In genomic region chr5:176447982-176448608, GRCh38 we compare ENCODE assay signal across 8 cellular contexts. TPM values are rescaled to one million over a fixed set of nuclear protein-coding genes. Genes with fewer than 3 reads are reported as not detected.
DNase-seq lines count a peak whose midpoint lies in the region; ATAC-seq and TF ChIP-seq lines count a peak whose summit lies in the region.

TSS of gene FAF2 (plus strand) at chr5:176448385. CDS start at chr5:176448408, 23 bp downstream.

- no peaks in the 10 kb centered on the region for H4K20me1 ChIP-seq in fibroblast of lung (ENCODE audit: control insufficient read depth, extremely low read depth, insufficient read depth, low read length)

- H3K9me3 ChIP-seq in fibroblast of lung (ENCODE audit: control insufficient read depth, insufficient read depth, low read depth, low read length), result no peaks in the 10 kb centered on the region
- no peaks in the 10 kb centered on the region for H3K9me3 ChIP-seq in naive thymus-derived CD4-positive, alpha-beta T cell (ENCODE audit: control insufficient read depth in 2 of 3, low read length in 3 of 3)

- H3K27ac ChIP-seq in RWPE1, result peak within 1 kb of the TSS; percentile 97
- H3K27ac ChIP-seq in fibroblast of lung (ENCODE audit: insufficient read depth, low read length), result peak within 1 kb of the TSS; percentile 99
- H3K27ac ChIP-seq in naive thymus-derived CD4-positive, alpha-beta T cell (ENCODE audit: low read depth, low read length), result peak within 1 kb of the TSS; percentile 94

- H3K27me3 Mint-ChIP-seq in activated T-helper 17 cell treated with anti-CD3 and anti-CD28 coated beads, Interleukin-2, amount 50 U/mL, for 72 hours, result no peaks in the 10 kb centered on the region
- H3K27me3 Mint-ChIP-seq in naive thymus-derived CD4-positive, alpha-beta T cell, result peaks cover 0 to 8% (median 0%) of the 10 kb centered on the region in 5 donors
- no peaks in the 10 kb centered on the region for H3K27me3 Mint-ChIP-seq in stimulated activated naive B cell treated with anti-CD40 and anti-IgM and Interleukin-4, amounts not matched to agents 10 μg/mL and 1 μg/mL and 100 μg/mL, for 72 hours

- peak within 1 kb of the TSS; percentile 88 for H2AFZ ChIP-seq in fibroblast of lung (ENCODE audit: low read length)

- intact Hi-C loops in naive thymus-derived CD4-positive, alpha-beta T cell (cut with micrococcal nuclease), result loop anchor here (1.0 to 10.0 kb wide), 11 partner anchors 11 to 923 kb away; partner anchors contain the start of genes CLTB (in 2 of the 2), KIAA1191 (in 2 of the 2), RNF44 (in 2 of the 2) and ARL10 (in 1 of the 2)

- peak within 1 kb of the TSS; percentile 92 for H3K27ac Mint-ChIP-seq in activated T-helper 17 cell treated with anti-CD3 and anti-CD28 coated beads, Interleukin-2, amount 50 U/mL, for 72 hours
- H3K27ac Mint-ChIP-seq in naive thymus-derived CD4-positive, alpha-beta T cell, result peak within 1 kb of the TSS; percentile 81 to 99 (median 98)
- peak within 1 kb of the TSS; percentile 100 for H3K27ac Mint-ChIP-seq in stimulated activated naive B cell treated with anti-CD40 and anti-IgM and Interleukin-4, amounts not matched to agents 10 μg/mL and 1 μg/mL and 100 μg/mL, for 72 hours

- peak within 1 kb of the TSS; percentile 99 for H3K9ac ChIP-seq in fibroblast of lung (ENCODE audit: insufficient read depth, low read length)

- H3K4me3 Mint-ChIP-seq in activated T-helper 17 cell treated with anti-CD3 and anti-CD28 coated beads, Interleukin-2, amount 50 U/mL, for 72 hours, result peak within 1 kb of the TSS; percentile 89
- peak within 1 kb of the TSS; percentile 92 to 99 (median 98) for H3K4me3 Mint-ChIP-seq in naive thymus-derived CD4-positive, alpha-beta T cell
- H3K4me3 Mint-ChIP-seq in stimulated activated naive B cell treated with anti-CD40 and anti-IgM and Interleukin-4, amounts not matched to agents 10 μg/mL and 1 μg/mL and 100 μg/mL, for 72 hours, result peak within 1 kb of the TSS; percentile 88 to 96

- TF ChIP-seq CTCF in LNCaP clone FGC (IDR thresholded peaks at IDR 0.05; ENCODE audit: control insufficient read depth, extremely low read depth, insufficient read depth) (peak; percentile 93), RWPE1 (conservative IDR thresholded peaks at IDR 0.05; ENCODE audit: low read depth) (peak; percentile 100), fibroblast of lung (conservative IDR thresholded peaks at IDR 0.05 in 1 of 2, IDR thresholded peaks at IDR 0.05 in 1 of 2; ENCODE audit: low read depth in 1 of 2, low read length in 2 of 2) (peak; percentile 71 to 82)

- H3K4me2 ChIP-seq in fibroblast of lung (ENCODE audit: extremely low read depth, insufficient read depth, low read length), result peak within 1 kb of the TSS; percentile 100

- H3K79me2 ChIP-seq in fibroblast of lung (ENCODE audit: control insufficient read depth, insufficient read depth, low read length), result peaks cover 47% of the 10 kb centered on the region

- peaks cover 33% of the 10 kb centered on the region for H3K36me3 Mint-ChIP-seq in activated T-helper 17 cell treated with anti-CD3 and anti-CD28 coated beads, Interleukin-2, amount 50 U/mL, for 72 hours (ENCODE audit: low read depth)
- peaks cover 0 to 8% (median 6%) of the 10 kb centered on the region in 5 donors for H3K36me3 Mint-ChIP-seq in naive thymus-derived CD4-positive, alpha-beta T cell
- H3K36me3 Mint-ChIP-seq in stimulated activated naive B cell treated with anti-CD40 and anti-IgM and Interleukin-4, amounts not matched to agents 10 μg/mL and 1 μg/mL and 100 μg/mL, for 72 hours, result peaks cover 8 to 17% of the 10 kb centered on the region in 2 donors

- peaks cover 3% of the 10 kb centered on the region for H3K4me1 ChIP-seq in fibroblast of lung (ENCODE audit: control insufficient read depth, extremely low read depth, insufficient read depth, low read length)
- H3K4me1 ChIP-seq in naive thymus-derived CD4-positive, alpha-beta T cell (ENCODE audit: control insufficient read depth in 2 of 2, insufficient read depth in 2 of 2, low read length in 2 of 2), result peaks cover 22 to 23% of the 10 kb centered on the region in 2 donors

- H3K27me3 ChIP-seq in fibroblast of lung (ENCODE audit: control insufficient read depth, insufficient read depth, low read length), result no peaks in the 10 kb centered on the region
- H3K27me3 ChIP-seq in naive thymus-derived CD4-positive, alpha-beta T cell (ENCODE audit: control insufficient read depth in 2 of 2, insufficient read depth in 2 of 2, low read length in 2 of 2), result no peaks in the 10 kb centered on the region

- CTCF ChIA-PET in RWPE1 (lab: Yijun Ruan, JAX), result interaction anchor here (0.6 to 2.8 kb wide), 25 partner anchors 9 to 942 kb away, joined by 3 to 31 read pairs (median 4); partner anchors contain the start of gene CLTB
- CTCF ChIA-PET in naive thymus-derived CD4-positive, alpha-beta T cell (lab: Charles Lee), result interaction anchor here (0.7 to 3.3 kb wide), 11 partner anchors 18 to 148 kb away, joined by 3 to 19 read pairs (median 4); partner anchors contain the start of genes CLTB and RNF44

- no peaks in the 10 kb centered on the region for H3K36me3 ChIP-seq in fibroblast of lung (ENCODE audit: control insufficient read depth, insufficient read depth, low read length)
- H3K36me3 ChIP-seq in naive thymus-derived CD4-positive, alpha-beta T cell (ENCODE audit: control insufficient read depth in 2 of 3, insufficient read depth in 3 of 3, low read length in 3 of 3), result peaks cover 0 to 6% (median 0%) of the 10 kb centered on the region in 3 experiments

- peaks cover 9% of the 10 kb centered on the region for H3K4me1 Mint-ChIP-seq in activated T-helper 17 cell treated with anti-CD3 and anti-CD28 coated beads, Interleukin-2, amount 50 U/mL, for 72 hours
- peaks cover 25 to 49% (median 40%) of the 10 kb centered on the region in 7 donors for H3K4me1 Mint-ChIP-seq in naive thymus-derived CD4-positive, alpha-beta T cell
- H3K4me1 Mint-ChIP-seq in stimulated activated naive B cell treated with anti-CD40 and anti-IgM and Interleukin-4, amounts not matched to agents 10 μg/mL and 1 μg/mL and 100 μg/mL, for 72 hours, result peaks cover 15 to 43% of the 10 kb centered on the region in 2 donors

- peak; percentile 96 for ATAC-seq in activated T-helper 17 cell treated with anti-CD3 and anti-CD28 coated beads, Interleukin-2, amount 50 U/mL, for 72 hours (replicated peaks)
- peak; percentile 97 for ATAC-seq in naive thymus-derived CD4-positive, alpha-beta T cell
- ATAC-seq in stimulated activated naive B cell treated with anti-CD40 and anti-IgM and Interleukin-4, amounts not matched to agents 10 μg/mL and 1 μg/mL and 100 μg/mL, for 72 hours (replicated peaks), result peak; percentile 95 to 96

- POLR2A ChIA-PET in RWPE1 (lab: Yijun Ruan, JAX; ENCODE audit: low non-redundant PET), result interaction anchor here (1.0 to 1.3 kb wide), 2 partner anchors 30 to 95 kb away, joined by 3 to 5 read pairs; no protein-coding TSS in a partner anchor
- POLR2A ChIA-PET in naive thymus-derived CD4-positive, alpha-beta T cell (lab: Charles Lee), result interaction anchor here (0.7 to 5.2 kb wide), 18 partner anchors 9 to 575 kb away, joined by 3 to 91 read pairs (median 4); partner anchors contain the start of genes CDHR2, CLTB, KIAA1191 and RNF44

- DNase-seq in ELR (ENCODE audit: low read depth) (peak; percentile 99), H4 (ENCODE audit: low spot score) (peak; percentile 100), LNCaP clone FGC (ENCODE audit: low read depth) (peak; percentile 99), RWPE1 (ENCODE audit: low spot score) (peak; percentile 100), fibroblast of lung (ENCODE audit: low read depth in 2 of 2) (peak; percentile 99 to 100)
- peak; percentile 97 to 100 (median 99) for DNase-seq in naive thymus-derived CD4-positive, alpha-beta T cell
- DNase-seq in stimulated activated naive B cell treated with anti-CD40 and anti-IgM and Interleukin-4, amounts not matched to agents 10 μg/mL and 1 μg/mL and 100 μg/mL, for 72 hours, result peak; percentile 99

- no peaks in the 10 kb centered on the region for H3K9me3 Mint-ChIP-seq in activated T-helper 17 cell treated with anti-CD3 and anti-CD28 coated beads, Interleukin-2, amount 50 U/mL, for 72 hours
- peaks cover 0 to 5% (median 0%) of the 10 kb centered on the region in 11 donors for H3K9me3 Mint-ChIP-seq in naive thymus-derived CD4-positive, alpha-beta T cell
- no peaks in the 10 kb centered on the region for H3K9me3 Mint-ChIP-seq in stimulated activated naive B cell treated with anti-CD40 and anti-IgM and Interleukin-4, amounts not matched to agents 10 μg/mL and 1 μg/mL and 100 μg/mL, for 72 hours

- peak within 1 kb of the TSS; percentile 84 for H3K4me3 ChIP-seq in LNCaP clone FGC (ENCODE audit: low read depth, low read length)
- H3K4me3 ChIP-seq in fibroblast of lung (replicated peaks in 1 of 4; ENCODE audit: control extremely low read depth in 1 of 4, insufficient read depth in 1 of 4, low read depth in 3 of 4, low read length in 4 of 4), result peak within 1 kb of the TSS; percentile 82 to 100 (median 94)
- peak within 1 kb of the TSS; percentile 99 for H3K4me3 ChIP-seq in naive thymus-derived CD4-positive, alpha-beta T cell (ENCODE audit: low read length)

RNA-seq across cellular contexts. Expression of gene FAF2, which starts in this region (rescaled TPM):
- total RNA-seq in H4 (2014; rRNA removed; shearing (Covaris generic)), result 59.3 and 64.6 TPM in 2 replicates
- 10 to 100 TPM; 41.1 to 41.3 TPM for total RNA-seq in activated T-helper 17 cell treated with anti-CD3 and anti-CD28 coated beads, Interleukin-2, amount 50 U/mL, for 72 hours
- total RNA-seq in fibroblast of lung, result 35.4 and 38.5 TPM in 2 replicates
- polyA plus RNA-seq in fibroblast of lung, result 54.7 and 55.5 TPM in 2 replicates
- polyA plus RNA-seq in fibroblast of lung (2012), result 34.2 and 35.5 TPM in 2 replicates
- 29.8 and 30.6 TPM in 2 replicates for polyA minus RNA-seq in fibroblast of lung (ENCODE audit: low replicate concordance)
- 10 to 100 TPM; 28.0 to 43.2 (median 31.2) TPM for total RNA-seq in naive thymus-derived CD4-positive, alpha-beta T cell
- polyA plus RNA-seq in naive thymus-derived CD4-positive, alpha-beta T cell, result 10 to 100 TPM; 11.8 to 15.3 TPM

Comparison
In these comparisons a context has a peak if more than half of its experiments do, and no peak if none do; other contexts are left out.
1. Peak in every context shown above with its lines: DNase-seq, ATAC-seq, H3K4me3 ChIP-seq and H3K27ac ChIP-seq.